Comparison of ENCODE assay signal across 2 cellular contexts in genomic region chr9:77018058-77019009, GRCh38.
TF ChIP-seq lines count a peak whose summit lies in the region.

No MANE protein-coding gene starts in this region.

TF ChIP-seq in A549, 52 proteins besides CTCF, POLR2A, EP300 and RAD21 (continued from another document):
- TF ChIP-seq MAX (IDR thresholded peaks at IDR 0.05) (no peak; the same call in 1 of the 2 replicates), CBX2 (IDR thresholded peaks at IDR 0.05; ENCODE audit: borderline replicate concordance, low read depth) (no peak), FOSB (CRISPR knock-in tag; IDR thresholded peaks at IDR 0.05) (no peak), MAFK (IDR thresholded peaks at IDR 0.05; ENCODE audit: partially characterized antibody) (no peak), SMC3 (IDR thresholded peaks at IDR 0.05) (no peak), PHF8 (IDR thresholded peaks at IDR 0.05; ENCODE audit: borderline replicate concordance, low read depth) (no peak), TFCP2L1 (CRISPR knock-in tag; IDR thresholded peaks at IDR 0.05) (no peak), EHMT2 (IDR thresholded peaks at IDR 0.05; ENCODE audit: low read depth) (no peak)

TF ChIP-seq in WTC11, 78 proteins besides CTCF, POLR2A, EP300 and RAD21 (continued from another document):
- TF ChIP-seq, protein P1, sequence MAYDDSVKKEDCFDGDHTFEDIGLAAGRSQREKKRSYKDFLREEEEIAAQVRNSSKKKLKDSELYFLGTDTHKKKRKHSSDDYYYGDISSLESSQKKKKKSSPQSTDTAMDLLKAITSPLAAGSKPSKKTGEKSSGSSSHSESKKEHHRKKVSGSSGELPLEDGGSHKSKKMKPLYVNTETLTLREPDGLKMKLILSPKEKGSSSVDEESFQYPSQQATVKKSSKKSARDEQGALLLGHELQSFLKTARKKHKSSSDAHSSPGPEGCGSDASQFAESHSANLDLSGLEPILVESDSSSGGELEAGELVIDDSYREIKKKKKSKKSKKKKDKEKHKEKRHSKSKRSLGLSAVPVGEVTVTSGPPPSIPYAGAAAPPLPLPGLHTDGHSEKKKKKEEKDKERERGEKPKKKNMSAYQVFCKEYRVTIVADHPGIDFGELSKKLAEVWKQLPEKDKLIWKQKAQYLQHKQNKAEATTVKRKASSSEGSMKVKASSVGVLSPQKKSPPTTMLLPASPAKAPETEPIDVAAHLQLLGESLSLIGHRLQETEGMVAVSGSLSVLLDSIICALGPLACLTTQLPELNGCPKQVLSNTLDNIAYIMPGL (CRISPR knock-in tag; IDR thresholded peaks at IDR 0.05), result peak; percentile 53; the same call in 1 of the 2 replicates
- no peak for TF ChIP-seq CREM (CRISPR knock-in tag; IDR thresholded peaks at IDR 0.05)
- no peak for TF ChIP-seq ZNF121 (CRISPR knock-in tag; IDR thresholded peaks at IDR 0.05)
- no peak for TF ChIP-seq ERG (CRISPR knock-in tag; IDR thresholded peaks at IDR 0.05)
- no peak for TF ChIP-seq FOXP4 (CRISPR knock-in tag; IDR thresholded peaks at IDR 0.05)
- TF ChIP-seq PRDM15 (CRISPR knock-in tag; IDR thresholded peaks at IDR 0.05), result no peak
- TF ChIP-seq, protein P2, sequence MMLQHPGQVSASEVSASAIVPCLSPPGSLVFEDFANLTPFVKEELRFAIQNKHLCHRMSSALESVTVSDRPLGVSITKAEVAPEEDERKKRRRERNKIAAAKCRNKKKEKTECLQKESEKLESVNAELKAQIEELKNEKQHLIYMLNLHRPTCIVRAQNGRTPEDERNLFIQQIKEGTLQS (CRISPR knock-in tag; conservative IDR thresholded peaks at IDR 0.05), result no peak
- TF ChIP-seq, protein P3, sequence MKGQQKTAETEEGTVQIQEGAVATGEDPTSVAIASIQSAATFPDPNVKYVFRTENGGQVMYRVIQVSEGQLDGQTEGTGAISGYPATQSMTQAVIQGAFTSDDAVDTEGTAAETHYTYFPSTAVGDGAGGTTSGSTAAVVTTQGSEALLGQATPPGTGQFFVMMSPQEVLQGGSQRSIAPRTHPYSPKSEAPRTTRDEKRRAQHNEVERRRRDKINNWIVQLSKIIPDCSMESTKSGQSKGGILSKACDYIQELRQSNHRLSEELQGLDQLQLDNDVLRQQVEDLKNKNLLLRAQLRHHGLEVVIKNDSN (CRISPR knock-in tag; IDR thresholded peaks at IDR 0.05), result peak; percentile 76
- TF ChIP-seq, protein P4, sequence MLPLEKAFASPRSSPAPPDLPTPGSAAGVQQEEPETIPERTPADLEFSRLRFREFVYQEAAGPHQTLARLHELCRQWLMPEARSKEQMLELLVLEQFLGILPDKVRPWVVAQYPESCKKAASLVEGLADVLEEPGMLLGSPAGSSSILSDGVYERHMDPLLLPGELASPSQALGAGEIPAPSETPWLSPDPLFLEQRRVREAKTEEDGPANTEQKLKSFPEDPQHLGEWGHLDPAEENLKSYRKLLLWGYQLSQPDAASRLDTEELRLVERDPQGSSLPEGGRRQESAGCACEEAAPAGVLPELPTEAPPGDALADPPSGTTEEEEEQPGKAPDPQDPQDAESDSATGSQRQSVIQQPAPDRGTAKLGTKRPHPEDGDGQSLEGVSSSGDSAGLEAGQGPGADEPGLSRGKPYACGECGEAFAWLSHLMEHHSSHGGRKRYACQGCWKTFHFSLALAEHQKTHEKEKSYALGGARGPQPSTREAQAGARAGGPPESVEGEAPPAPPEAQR (CRISPR knock-in tag; IDR thresholded peaks at IDR 0.05), result no peak
- no peak for TF ChIP-seq TP53 (CRISPR knock-in tag; IDR thresholded peaks at IDR 0.05)
- no peak for TF ChIP-seq RORB (CRISPR knock-in tag; IDR thresholded peaks at IDR 0.05)
- TF ChIP-seq E2F1 (CRISPR knock-in tag; IDR thresholded peaks at IDR 0.05), result no peak
- TF ChIP-seq JUN (CRISPR knock-in tag; IDR thresholded peaks at IDR 0.05), result no peak
- peak; percentile 79 for TF ChIP-seq USF2 (CRISPR knock-in tag; IDR thresholded peaks at IDR 0.05)
